ENCODE assay signal across 9 cellular contexts in genomic region chr5:172412724-172413260, GRCh38. TPM values are rescaled to one million over a fixed set of nuclear protein-coding genes. Genes with fewer than 3 reads are reported as not detected.
DNase-seq lines count a peak whose midpoint lies in the region; ATAC-seq, FAIRE-seq and TF ChIP-seq lines count a peak whose summit lies in the region.
"Had no signal": no experiment of that assay in that cellular context is flagged by ENCODE, and none has a peak within 500 bp of the region (broad histone marks: within the 10 kb centered on the region; RNA-seq: fewer than 3 reads in every experiment).

No MANE protein-coding gene starts in this region.

- no peak overlapping the region for H3K14ac ChIP-seq in H1 (ENCODE audit: insufficient read length)

- H2BK20ac ChIP-seq in H1 (ENCODE audit: low read length), result no peak overlapping the region

- H4K20me1 ChIP-seq in H1 (replicated peaks in 1 of 2; ENCODE audit: control insufficient read depth in 1 of 2, insufficient read depth in 2 of 2, low read length in 2 of 2), result peaks cover 3 to 12% of the 10 kb centered on the region in 2 experiments

- no peaks in the 10 kb centered on the region for H3K23me2 ChIP-seq in H1 (ENCODE audit: low read depth, low read length)

- peaks cover 6 to 9% (median 8%) of the 10 kb centered on the region in 3 donors for H3K27me3 Mint-ChIP-seq in CD14-positive monocyte (ENCODE audit: low read depth in 3 of 3)

- no peak for TF ChIP-seq RAD21 in H1 (IDR thresholded peaks at IDR 0.05 in 1 of 2, conservative IDR thresholded peaks at IDR 0.05 in 1 of 2; ENCODE audit: low read depth in 2 of 2, low read length in 2 of 2)

- peaks cover 0 to 5% (median under 1%) of the 10 kb centered on the region in 4 experiments; a peak in 3 of 8 replicates for H3K36me3 ChIP-seq in H1 (ENCODE audit: control insufficient read depth in 2 of 4, insufficient read depth in 4 of 4, low read length in 3 of 4)
- no peaks in the 10 kb centered on the region for H3K36me3 ChIP-seq in WERI-Rb-1

- WGBS in H1 (ENCODE audit: extremely low coverage in 1 of 2, insufficient coverage in 1 of 2, insufficient read length in 1 of 2, insufficient replicate concordance in 2 of 2, low coverage in 1 of 2, low lambda C conversion rate in 2 of 2, missing lambda C conversion rate in 1 of 2), 2 experiments, result 95% methylated on average over 13 of the region's 13 CpGs; no CpG with 5 or more reads in 1 of the 2 experiments

- H3K56ac ChIP-seq in H1 (replicated peaks; ENCODE audit: insufficient read length, low read depth, low read length), result no peak overlapping the region

- no peak overlapping the region for H2BK15ac ChIP-seq in H1 (ENCODE audit: low read length)

- H3K79me1 ChIP-seq in H1 (ENCODE audit: low read depth, low read length), result peaks cover 4% of the 10 kb centered on the region

- H2BK12ac ChIP-seq in H1 (ENCODE audit: low read depth, low read length), result no peak overlapping the region

- no peaks in the 10 kb centered on the region for H3K9me3 ChIP-seq in H1 (ENCODE audit: insufficient read depth in 2 of 2, low read depth in 1 of 2, low read length in 1 of 2)
- no peaks in the 10 kb centered on the region for H3K9me3 ChIP-seq in WERI-Rb-1 (ENCODE audit: severe bottlenecking)

- no peak for TF ChIP-seq POLR2A in H1 (IDR thresholded peaks at IDR 0.05; ENCODE audit: control extremely low read depth in 1 of 2, low read depth in 2 of 2, low read length in 2 of 2)

- H3K79me2 ChIP-seq in H1 (ENCODE audit: control insufficient read depth in 1 of 2, insufficient read depth in 2 of 2, low read length in 2 of 2), result no peaks in the 10 kb centered on the region

- H3K4ac ChIP-seq in H1 (replicated peaks; ENCODE audit: insufficient read length, low read depth, low read length), result no peak overlapping the region

- peak overlapping the region; percentile 93 to 99 (median 97) for H3K27ac Mint-ChIP-seq in CD14-positive monocyte

- no peak overlapping the region for H2AK5ac ChIP-seq in H1 (ENCODE audit: low read depth, low read length)

- no peak overlapping the region for H2AFZ ChIP-seq in H1 (ENCODE audit: low read length)

- FAIRE-seq in H1 (lab: Jason Lieb, UNC), result no peak

- no peak overlapping the region for H3K9ac ChIP-seq in H1 (replicated peaks in 1 of 4; ENCODE audit: extremely low read depth in 1 of 4, low read depth in 3 of 4, low read length in 3 of 4)

- no peak overlapping the region for H4K5ac ChIP-seq in H1 (ENCODE audit: insufficient read length, low read depth, low read length)

- no peaks in the 10 kb centered on the region for H3K27me3 ChIP-seq in H1 (replicated peaks in 1 of 4; ENCODE audit: control insufficient read depth in 3 of 4, extremely low read depth in 1 of 4, insufficient read depth in 3 of 4, low read length in 3 of 4)
- no peaks in the 10 kb centered on the region for H3K27me3 ChIP-seq in WERI-Rb-1 (ENCODE audit: insufficient read depth, low read depth, severe bottlenecking)

- CTCF ChIA-PET in H1 (lab: Charles Lee; ENCODE audit: partially characterized antibody), result interaction anchor here (0.5 to 1.6 kb wide), 3 partner anchors 11 to 43 kb away, joined by 3 to 4 read pairs (median 3); no protein-coding TSS in a partner anchor
- CTCF ChIA-PET in GM10248 (lab: Yijun Ruan, JAX), result interaction anchor here (0.9 kb wide), 1 partner anchor 9 kb away, joined by 3 read pairs; no protein-coding TSS in a partner anchor

- DNase-seq in CD14-positive monocyte (ENCODE audit: low spot score) (peak; percentile 82), H1 (ENCODE audit: low read depth in 1 of 2, low spot score in 2 of 2) (no peak), omental fat pad (ENCODE audit: low spot score) (peak; percentile 53), COLO829 (ENCODE audit: low spot score) (no peak), WERI-Rb-1 (no peak), GM10248 (ENCODE audit: extremely low spot score) (no peak)
- no peak for DNase-seq in effector CD8-positive, alpha-beta T cell (lab: John Stamatoyannopoulos, UW)

- no peak overlapping the region for H4K91ac ChIP-seq in H1 (replicated peaks; ENCODE audit: insufficient read length, low read length)

- H3K18ac ChIP-seq in H1 (ENCODE audit: extremely low read depth, low read length), result no peak overlapping the region

- H3K4me2 ChIP-seq in H1 (ENCODE audit: insufficient read depth in 1 of 2, low read depth in 2 of 2, low read length in 2 of 2), result no peak overlapping the region

- H3K4me1 ChIP-seq in H1 (replicated peaks in 1 of 4; ENCODE audit: control insufficient read depth in 3 of 4, insufficient read depth in 4 of 4, low read length in 3 of 4), result no peaks in the 10 kb centered on the region; a peak in 1 of 7 replicates

- ATAC-seq in omental fat pad (ENCODE audit: low FRiP score), result peak; percentile 45

- H3K4me3 Mint-ChIP-seq in CD14-positive monocyte, result peak overlapping the region; percentile 70 to 86

- no peak overlapping the region for H4K8ac ChIP-seq in H1 (ENCODE audit: extremely low read depth, insufficient read depth, low read length)

- H3K27ac ChIP-seq in H1 (ENCODE audit: low read depth, low read length) (no peak overlapping the region), WERI-Rb-1 (no peak overlapping the region)
- H3K27ac ChIP-seq: epithelial cell of prostate had no signal

- 0 out of 2 replicates have a peak overlapping the region, but pooled peaks have one; percentile 14 for H2BK5ac ChIP-seq in H1 (ENCODE audit: low read depth, low read length)

- no peak overlapping the region for H3K4me3 ChIP-seq in H1 (ENCODE audit: extremely low read depth in 1 of 4, insufficient read depth in 2 of 4, low read depth in 3 of 4, low read length in 4 of 4)
- H3K4me3 ChIP-seq in WERI-Rb-1 (ENCODE audit: low read depth, low read length), result no peak overlapping the region

- H3K4me1 Mint-ChIP-seq in CD14-positive monocyte, result peaks cover 66% of the 10 kb centered on the region

- no peak overlapping the region for H2BK120ac ChIP-seq in H1 (replicated peaks; ENCODE audit: low read depth, low read length)

- H3K36me3 Mint-ChIP-seq in CD14-positive monocyte, result peaks cover 1 to 17% of the 10 kb centered on the region in 2 donors

- H3K9me3 Mint-ChIP-seq in CD14-positive monocyte, result peaks cover 0 to 6% (median 0%) of the 10 kb centered on the region in 7 donors

- no peak for TF ChIP-seq CTCF in CD14-positive monocyte (IDR thresholded peaks at IDR 0.05)
- TF ChIP-seq CTCF in H1 (IDR thresholded peaks at IDR 0.05; ENCODE audit: control extremely low read depth in 1 of 3, insufficient read depth in 1 of 3, low read depth in 1 of 3, low read length in 3 of 3), result no peak
- no peak for TF ChIP-seq CTCF in omental fat pad (IDR thresholded peaks at IDR 0.05)
- no peak for TF ChIP-seq CTCF in WERI-Rb-1 (IDR thresholded peaks at IDR 0.05; ENCODE audit: low read depth, low read length)
- TF ChIP-seq CTCF in GM10248 (IDR thresholded peaks at IDR 0.05; ENCODE audit: control extremely low read depth, extremely low read depth, low read depth, missing control alignments), result no peak

- TF ChIP-seq EP300 in H1 (IDR thresholded peaks at IDR 0.05; ENCODE audit: borderline replicate concordance in 1 of 2, low read depth in 2 of 2, low read length in 2 of 2), result no peak

- H3K23ac ChIP-seq in H1 (ENCODE audit: insufficient read length), result no peak overlapping the region

- POLR2A ChIA-PET in H1 (lab: Charles Lee; ENCODE audit: partially characterized antibody), result no interaction called here
- POLR2A ChIA-PET in GM10248 (lab: Yijun Ruan, JAX), result no interaction called here

- intact Hi-C loops in CD14-positive monocyte (cut with micrococcal nuclease), result loop anchor here in 1 of 2 donors (5.0 kb wide), 1 partner anchor 50 kb away; no protein-coding TSS in a partner anchor

TF ChIP-seq in PFSK-1, 5 proteins besides CTCF, POLR2A, EP300 and RAD21 (continues in another document):
- TF ChIP-seq TAF1 (IDR thresholded peaks at IDR 0.05; ENCODE audit: borderline replicate concordance, insufficient read depth, low read length) (no peak), POLR2AphosphoS5 (IDR thresholded peaks at IDR 0.05; ENCODE audit: low read depth, low read length) (peak; percentile 79; the same call in 1 of the 2 replicates), FOXP2 (optimal IDR thresholded peaks at IDR 0.05; ENCODE audit: borderline replicate concordance, extremely low read depth, extremely low read length, insufficient read depth) (peak; percentile 96), SIN3A (IDR thresholded peaks at IDR 0.05; ENCODE audit: borderline replicate concordance, insufficient read depth, low read length) (peak; percentile 82; the same call in 1 of the 2 replicates)

TF ChIP-seq in H1, 55 proteins besides CTCF, POLR2A, EP300 and RAD21:
- TF ChIP-seq ASH2L (IDR thresholded peaks at IDR 0.05; ENCODE audit: low read length), result no peak
- TF ChIP-seq KDM5A (IDR thresholded peaks at IDR 0.05; ENCODE audit: low read length), result no peak
- TF ChIP-seq USF2 (IDR thresholded peaks at IDR 0.05; ENCODE audit: low read length), result no peak

RNA-seq across cellular contexts. Expression of gene SH3PXD2B, which starts 41.5 kb away (rescaled TPM):
- polyA plus RNA-seq in CD14-positive monocyte (under 1 TPM; 0.19 to 0.31 TPM), H1 (2011; rRNA removed) (25.8 and 32.9 TPM in 2 replicates)
- 76.9 TPM for polyA plus RNA-seq in PFSK-1 (2012; ENCODE audit: insufficient read length, low read depth)
- total RNA-seq in H1 (2021; fragmentation: NEBNext Ultra II Directional; extraction: Animal tissue kit (Norgen Biotek cat#: 25700)), result 72.9 and 74.9 TPM in 2 replicates
- polyA plus RNA-seq in H1 (2011; cell fraction: cytosol; rRNA removed), result 20.8 TPM
- polyA plus RNA-seq in H1 (2011; cell fraction: nucleus; rRNA removed), result 36.8 TPM
- 41.9 to 57.7 TPM (median 50.6 TPM) in 4 replicates for polyA plus RNA-seq in H1 (2012, experiment 1 of 2)
- polyA plus RNA-seq in H1 (2012, experiment 2 of 2), result 27.7 TPM
- 27.0 TPM for polyA plus RNA-seq in H1 (2013, experiment 1 of 2)
- polyA plus RNA-seq in H1 (2013, experiment 2 of 2), result 26.0 TPM
- polyA minus RNA-seq in H1 (2011; rRNA and poly(A)+ RNA removed), result 60.2 and 64.5 TPM in 2 replicates
- 37.4 TPM for polyA minus RNA-seq in H1 (2011; cell fraction: cytosol; rRNA and poly(A)+ RNA removed)
- polyA minus RNA-seq in H1 (2011; cell fraction: nucleus; rRNA and poly(A)+ RNA removed), result 30.4 TPM
- 10 to 100 TPM; 29.3 to 47.1 (median 44.3) TPM for total RNA-seq in omental fat pad

Comparison
In these comparisons a context has a peak if more than half of its experiments do, and no peak if none do; other contexts are left out.
1. DNase-seq: peak in CD14-positive monocyte (single experiment) and omental fat pad (single experiment); none in H1 (0 of 2), COLO829 (single experiment), effector CD8-positive, alpha-beta T cell (single experiment), WERI-Rb-1 (single experiment) and GM10248 (single experiment).